29 cellular contexts compared by ENCODE assay signal in the genomic region with DNA sequence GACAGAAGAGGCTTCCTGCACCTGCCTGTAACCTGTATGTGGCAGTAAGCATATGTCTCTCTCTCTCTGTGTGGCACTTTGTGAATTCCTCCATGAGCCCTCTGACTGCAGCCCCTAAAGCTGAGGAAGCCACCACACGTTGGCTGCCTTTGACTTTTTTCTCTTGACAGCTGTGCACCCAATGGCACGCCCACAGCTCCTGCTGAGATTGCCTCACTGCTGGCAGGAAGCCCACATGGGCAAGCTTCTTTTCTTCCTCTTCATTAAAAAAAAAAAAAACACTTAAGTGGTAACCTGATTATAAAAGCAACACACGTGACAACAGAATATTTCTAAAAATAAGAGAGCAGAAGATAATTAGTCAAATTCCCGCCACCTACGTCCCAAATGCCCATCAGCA. TPM values are rescaled to one million over a fixed set of nuclear protein-coding genes. Genes with fewer than 3 reads are reported as not detected.
DNase-seq lines count a peak whose midpoint lies in the region; ATAC-seq and TF ChIP-seq lines count a peak whose summit lies in the region.
"Had no signal": no experiment of that assay in that cellular context is flagged by ENCODE, and none has a peak within 500 bp of the region (broad histone marks: within the 10 kb centered on the region; RNA-seq: fewer than 3 reads in every experiment).

No MANE protein-coding gene starts in this region.

- in situ Hi-C loops in GM13977 (cut with MboI; ENCODE audit: low pct_unique_long_range_greater_than_20kb, low sequenced_read_pairs, unreplicated experiment) = no loop called here

- DNase-seq in NCI-H2029 (lab: John Stamatoyannopoulos, UW) = peak; percentile 3
- no peak for DNase-seq in NCI-H2029 treated with DMSO at 0.1 percent for 48 hours (lab: John Stamatoyannopoulos, UW)
- DNase-seq in MV-4-11 (lab: John Stamatoyannopoulos, UW) = peak; percentile 23
- peak; percentile 46 for DNase-seq in left lobe of liver (ENCODE audit: low spot score)
- peak; percentile 25 for DNase-seq in superior temporal gyrus (ENCODE audit: extremely low spot score)
- DNase-seq in GM13977 (ENCODE audit: low spot score) = no peak
- DNase-seq in ecto neural progenitor cell (ENCODE audit: low spot score) = no peak
- no peak for DNase-seq in GM03348 (ENCODE audit: low spot score)
- DNase-seq: activated CD4-positive, alpha-beta memory T cell treated with anti-CD3 and anti-CD28 coated beads, Interleukin-2, amount 10 ng/mL, durations not matched to agents 7 days and 5 days; activated effector memory CD4-positive, alpha-beta T cell treated with anti-CD3 and anti-CD28 coated beads, Interleukin-2, amount 50 U/mL, for 16 hours; DMS79 treated with DMSO at 0.1 percent for 48 hours; effector CD4-positive, alpha-beta T cell; heart left ventricle; kidney glomerular epithelial cell; naive thymus-derived CD8-positive, alpha-beta T cell; NCI-H187; NCI-H446 treated with DMSO at 0.1 percent for 48 hours; Peyer's patch; stimulated activated CD4-positive, alpha-beta T cell treated with anti-CD3 and anti-CD28 coated beads, Interleukin-4, amount 100 ng/mL, for 4 hours; stimulated activated naive CD4-positive, alpha-beta T cell; T-cell; tibial artery had no signal

- no peak for TF ChIP-seq CTCF in GM13977 (IDR thresholded peaks at IDR 0.05; ENCODE audit: extremely low read depth, insufficient read depth, missing control alignments)

- ATAC-seq in left lobe of liver = peak; percentile 53
- ATAC-seq: activated CD4-positive, CD25-positive, alpha-beta regulatory T cell treated with anti-CD3 and anti-CD28 coated beads, Interleukin-2, amount 50 U/mL, for 24 hours; heart left ventricle; naive thymus-derived CD8-positive, alpha-beta T cell; T-cell had no signal

RNA-seq across cellular contexts. Expression of a gene that starts 34.0 kb away (rescaled TPM):
- total RNA-seq in left lobe of liver = not detected
- total RNA-seq: A172; activated CD4-positive, alpha-beta memory T cell treated with anti-CD3 and anti-CD28 coated beads, Interleukin-2, amount 10 ng/mL, durations not matched to agents 7 days and 5 days; chondrocyte; H4; heart left ventricle; naive thymus-derived CD8-positive, alpha-beta T cell; osteoblast; right atrium auricular region; SJSA1; T-cell had no signal

Comparison
In these comparisons a context has a peak if more than half of its experiments do, and no peak if none do; other contexts are left out.
1. DNase-seq: peak in NCI-H2029 (single experiment), MV-4-11 (single experiment), left lobe of liver (single experiment) and superior temporal gyrus (single experiment); none in NCI-H2029 treated with DMSO at 0.1 percent for 48 hours (single experiment), GM13977 (single experiment), ecto neural progenitor cell (single experiment) and GM03348 (single experiment).